ENCODE assay signal across 1 cellular context in the genomic region with DNA sequence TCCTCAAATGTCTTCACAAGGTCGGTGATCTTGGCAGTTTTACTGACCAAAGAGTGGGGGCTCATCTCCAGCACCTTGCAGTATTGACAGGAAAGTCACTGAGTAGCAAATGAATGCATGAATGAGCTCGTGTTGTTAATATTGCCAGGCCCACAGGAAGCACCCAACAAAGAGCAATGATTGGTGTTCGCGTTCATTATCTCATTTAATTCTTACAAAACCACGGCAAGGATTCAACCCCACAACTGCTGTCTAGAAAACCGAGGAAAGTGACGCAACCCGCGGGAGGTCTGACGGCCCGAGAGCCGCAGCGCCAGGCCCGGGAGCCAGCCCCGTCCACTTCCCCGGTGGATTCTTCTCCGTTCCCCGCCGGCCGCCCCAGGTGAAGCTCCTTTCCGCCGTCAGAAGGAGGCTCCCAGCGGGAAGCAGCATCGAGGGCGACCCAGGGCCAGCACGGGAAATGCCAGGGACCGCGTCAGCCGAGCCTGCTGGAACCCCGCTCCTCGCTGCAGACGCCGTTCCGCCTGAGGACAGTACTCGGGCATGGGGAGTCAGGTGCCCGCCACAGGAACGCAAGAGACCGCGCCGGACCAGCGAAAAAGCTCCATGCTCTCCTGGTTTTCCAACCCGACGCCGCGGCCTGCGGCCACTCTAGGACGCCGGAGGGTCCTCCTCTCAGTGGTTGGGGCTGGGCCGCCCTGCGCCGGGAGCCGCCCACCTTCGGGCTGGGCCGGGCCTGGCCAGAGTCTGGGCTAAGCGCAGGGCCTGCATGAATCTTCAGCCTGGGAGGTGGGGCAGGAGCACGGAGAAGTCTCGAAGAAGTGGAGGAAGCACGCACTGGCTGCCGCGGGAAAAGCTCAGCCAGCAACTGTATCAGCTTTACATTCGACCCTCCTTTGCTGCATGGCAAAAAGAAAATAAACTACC.
TF ChIP-seq lines count a peak whose summit lies in the region.

No MANE protein-coding gene starts in this region.

TF ChIP-seq in K562, 482 proteins besides CTCF, POLR2A, EP300 and RAD21 (continued from another document):
- TF ChIP-seq, protein P1, sequence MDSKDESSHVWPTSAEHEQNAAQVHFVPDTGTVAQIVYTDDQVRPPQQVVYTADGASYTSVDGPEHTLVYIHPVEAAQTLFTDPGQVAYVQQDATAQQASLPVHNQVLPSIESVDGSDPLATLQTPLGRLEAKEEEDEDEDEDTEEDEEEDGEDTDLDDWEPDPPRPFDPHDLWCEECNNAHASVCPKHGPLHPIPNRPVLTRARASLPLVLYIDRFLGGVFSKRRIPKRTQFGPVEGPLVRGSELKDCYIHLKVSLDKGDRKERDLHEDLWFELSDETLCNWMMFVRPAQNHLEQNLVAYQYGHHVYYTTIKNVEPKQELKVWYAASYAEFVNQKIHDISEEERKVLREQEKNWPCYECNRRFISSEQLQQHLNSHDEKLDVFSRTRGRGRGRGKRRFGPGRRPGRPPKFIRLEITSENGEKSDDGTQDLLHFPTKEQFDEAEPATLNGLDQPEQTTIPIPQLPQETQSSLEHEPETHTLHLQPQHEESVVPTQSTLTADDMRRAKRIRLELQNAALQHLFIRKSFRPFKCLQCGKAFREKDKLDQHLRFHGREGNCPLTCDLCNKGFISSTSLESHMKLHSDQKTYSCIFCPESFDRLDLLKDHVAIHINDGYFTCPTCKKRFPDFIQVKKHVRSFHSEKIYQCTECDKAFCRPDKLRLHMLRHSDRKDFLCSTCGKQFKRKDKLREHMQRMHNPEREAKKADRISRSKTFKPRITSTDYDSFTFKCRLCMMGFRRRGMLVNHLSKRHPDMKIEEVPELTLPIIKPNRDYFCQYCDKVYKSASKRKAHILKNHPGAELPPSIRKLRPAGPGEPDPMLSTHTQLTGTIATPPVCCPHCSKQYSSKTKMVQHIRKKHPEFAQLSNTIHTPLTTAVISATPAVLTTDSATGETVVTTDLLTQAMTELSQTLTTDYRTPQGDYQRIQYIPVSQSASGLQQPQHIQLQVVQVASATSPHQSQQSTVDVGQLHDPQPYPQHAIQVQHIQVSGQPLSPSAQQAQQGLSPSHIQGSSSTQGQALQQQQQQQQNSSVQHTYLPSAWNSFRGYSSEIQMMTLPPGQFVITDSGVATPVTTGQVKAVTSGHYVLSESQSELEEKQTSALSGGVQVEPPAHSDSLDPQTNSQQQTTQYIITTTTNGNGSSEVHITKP (IDR thresholded peaks at IDR 0.05; ENCODE audit: partially characterized antibody) = no peak
- TF ChIP-seq CBX2 (IDR thresholded peaks at IDR 0.05; ENCODE audit: insufficient read depth, low read length, poor library complexity, severe bottlenecking) = no peak
- TF ChIP-seq, protein P2, sequence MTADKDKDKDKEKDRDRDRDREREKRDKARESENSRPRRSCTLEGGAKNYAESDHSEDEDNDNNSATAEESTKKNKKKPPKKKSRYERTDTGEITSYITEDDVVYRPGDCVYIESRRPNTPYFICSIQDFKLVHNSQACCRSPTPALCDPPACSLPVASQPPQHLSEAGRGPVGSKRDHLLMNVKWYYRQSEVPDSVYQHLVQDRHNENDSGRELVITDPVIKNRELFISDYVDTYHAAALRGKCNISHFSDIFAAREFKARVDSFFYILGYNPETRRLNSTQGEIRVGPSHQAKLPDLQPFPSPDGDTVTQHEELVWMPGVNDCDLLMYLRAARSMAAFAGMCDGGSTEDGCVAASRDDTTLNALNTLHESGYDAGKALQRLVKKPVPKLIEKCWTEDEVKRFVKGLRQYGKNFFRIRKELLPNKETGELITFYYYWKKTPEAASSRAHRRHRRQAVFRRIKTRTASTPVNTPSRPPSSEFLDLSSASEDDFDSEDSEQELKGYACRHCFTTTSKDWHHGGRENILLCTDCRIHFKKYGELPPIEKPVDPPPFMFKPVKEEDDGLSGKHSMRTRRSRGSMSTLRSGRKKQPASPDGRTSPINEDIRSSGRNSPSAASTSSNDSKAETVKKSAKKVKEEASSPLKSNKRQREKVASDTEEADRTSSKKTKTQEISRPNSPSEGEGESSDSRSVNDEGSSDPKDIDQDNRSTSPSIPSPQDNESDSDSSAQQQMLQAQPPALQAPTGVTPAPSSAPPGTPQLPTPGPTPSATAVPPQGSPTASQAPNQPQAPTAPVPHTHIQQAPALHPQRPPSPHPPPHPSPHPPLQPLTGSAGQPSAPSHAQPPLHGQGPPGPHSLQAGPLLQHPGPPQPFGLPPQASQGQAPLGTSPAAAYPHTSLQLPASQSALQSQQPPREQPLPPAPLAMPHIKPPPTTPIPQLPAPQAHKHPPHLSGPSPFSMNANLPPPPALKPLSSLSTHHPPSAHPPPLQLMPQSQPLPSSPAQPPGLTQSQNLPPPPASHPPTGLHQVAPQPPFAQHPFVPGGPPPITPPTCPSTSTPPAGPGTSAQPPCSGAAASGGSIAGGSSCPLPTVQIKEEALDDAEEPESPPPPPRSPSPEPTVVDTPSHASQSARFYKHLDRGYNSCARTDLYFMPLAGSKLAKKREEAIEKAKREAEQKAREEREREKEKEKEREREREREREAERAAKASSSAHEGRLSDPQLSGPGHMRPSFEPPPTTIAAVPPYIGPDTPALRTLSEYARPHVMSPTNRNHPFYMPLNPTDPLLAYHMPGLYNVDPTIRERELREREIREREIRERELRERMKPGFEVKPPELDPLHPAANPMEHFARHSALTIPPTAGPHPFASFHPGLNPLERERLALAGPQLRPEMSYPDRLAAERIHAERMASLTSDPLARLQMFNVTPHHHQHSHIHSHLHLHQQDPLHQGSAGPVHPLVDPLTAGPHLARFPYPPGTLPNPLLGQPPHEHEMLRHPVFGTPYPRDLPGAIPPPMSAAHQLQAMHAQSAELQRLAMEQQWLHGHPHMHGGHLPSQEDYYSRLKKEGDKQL (CRISPR knock-in tag; IDR thresholded peaks at IDR 0.05; ENCODE audit: borderline replicate concordance) = no peak
- no peak for TF ChIP-seq SMARCA4 (IDR thresholded peaks at IDR 0.05)
- peak in 1 of 2 experiments; percentile 65; a peak in 1 of 4 replicates for TF ChIP-seq TRIM24 (IDR thresholded peaks at IDR 0.05)
- TF ChIP-seq ZNF217 (CRISPR knock-in tag; IDR thresholded peaks at IDR 0.05) = no peak
- TF ChIP-seq ZNF644 (tag; IDR thresholded peaks at IDR 0.05; ENCODE audit: low read depth) = no peak; the same call in 1 of the 2 replicates
- no peak; the same call in 1 of the 2 replicates for TF ChIP-seq ETV1 (tag; conservative IDR thresholded peaks at IDR 0.05; ENCODE audit: low read depth)
- no peak for TF ChIP-seq MEIS2 (IDR thresholded peaks at IDR 0.05; ENCODE audit: partially characterized antibody)
- TF ChIP-seq CBX5 (IDR thresholded peaks at IDR 0.05; ENCODE audit: borderline replicate concordance, low read depth) = no peak
- peak; percentile 72 for TF ChIP-seq MBD2 (IDR thresholded peaks at IDR 0.05; ENCODE audit: borderline replicate concordance, low read depth)
- no peak for TF ChIP-seq HMG20A (CRISPR knock-in tag; conservative IDR thresholded peaks at IDR 0.05)
- TF ChIP-seq, protein P3, sequence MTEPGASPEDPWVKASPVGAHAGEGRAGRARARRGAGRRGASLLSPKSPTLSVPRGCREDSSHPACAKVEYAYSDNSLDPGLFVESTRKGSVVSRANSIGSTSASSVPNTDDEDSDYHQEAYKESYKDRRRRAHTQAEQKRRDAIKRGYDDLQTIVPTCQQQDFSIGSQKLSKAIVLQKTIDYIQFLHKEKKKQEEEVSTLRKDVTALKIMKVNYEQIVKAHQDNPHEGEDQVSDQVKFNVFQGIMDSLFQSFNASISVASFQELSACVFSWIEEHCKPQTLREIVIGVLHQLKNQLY (CRISPR knock-in tag; conservative IDR thresholded peaks at IDR 0.05) = no peak
- TF ChIP-seq HNRNPUL1 (IDR thresholded peaks at IDR 0.05; ENCODE audit: low read length) = no peak
- no peak for TF ChIP-seq LARP7 (IDR thresholded peaks at IDR 0.05)
- TF ChIP-seq CHCHD3 (CRISPR knock-in tag; IDR thresholded peaks at IDR 0.05) = no peak
